In genomic region chr1:183604048-183604808, GRCh38 we compare ENCODE assay signal across 8 cellular contexts. TPM values are rescaled to one million over a fixed set of nuclear protein-coding genes. Genes with fewer than 3 reads are reported as not detected.
A peak's percentile ranks its signal among the peaks of the same experiment; 100 is the strongest.
DNase-seq lines count a peak whose midpoint lies in the region; ATAC-seq and TF ChIP-seq lines count a peak whose summit lies in the region.

No MANE protein-coding gene starts in this region.

- peaks cover 94% of the 10 kb centered on the region for H3K4me1 ChIP-seq in OCI-LY3 (ENCODE audit: low read length)
- H3K4me1 ChIP-seq in left ventricle myocardium inferior: peaks cover 10% of the 10 kb centered on the region

- TF ChIP-seq CTCF in AG09309 (IDR thresholded peaks at IDR 0.05; ENCODE audit: control insufficient read depth, insufficient read depth, low read depth, low read length, missing control alignments) (no peak), OCI-LY3 (IDR thresholded peaks at IDR 0.05; ENCODE audit: low read depth, low read length) (no peak), left ventricle myocardium inferior (IDR thresholded peaks at IDR 0.05; ENCODE audit: borderline replicate concordance) (no peak)

- peaks cover 19% of the 10 kb centered on the region for H3K79me2 ChIP-seq in OCI-LY3 (ENCODE audit: low read length)

- ATAC-seq in GM21529 (IDR thresholded peaks at IDR 0.05; ENCODE audit: unreplicated experiment) (peak; percentile 35), esophagus mucosa (no peak)

- DNase-seq in AG09309 (ENCODE audit: low read depth) (peak; percentile 73), left ventricle myocardium inferior (no peak), mesenteric fat pad (ENCODE audit: low spot score) (no peak), NCI-H345 treated with DMSO at 0.1 percent for 48 hours (lab: John Stamatoyannopoulos, UW; ENCODE audit: unreplicated experiment) (no peak), NCI-H1092 treated with DMSO at 0.1 percent for 48 hours (lab: John Stamatoyannopoulos, UW) (no peak)

- H3K27me3 ChIP-seq in OCI-LY3 (ENCODE audit: low read depth, low read length): no peaks in the 10 kb centered on the region
- no peaks in the 10 kb centered on the region for H3K27me3 ChIP-seq in left ventricle myocardium inferior (ENCODE audit: low read depth)

- H3K27ac ChIP-seq in OCI-LY3 (ENCODE audit: low read length): peak overlapping the region; percentile 93
- H3K27ac ChIP-seq in left ventricle myocardium inferior (replicated peaks): peak overlapping the region; percentile 6

- H3K36me3 ChIP-seq in OCI-LY3 (replicated peaks; ENCODE audit: low read depth, low read length): peaks cover 7% of the 10 kb centered on the region
- H3K36me3 ChIP-seq in left ventricle myocardium inferior: no peaks in the 10 kb centered on the region

- no peaks in the 10 kb centered on the region for H3K9me3 ChIP-seq in OCI-LY3 (ENCODE audit: insufficient read depth, low read length)
- no peaks in the 10 kb centered on the region for H3K9me3 ChIP-seq in left ventricle myocardium inferior (replicated peaks)

- peak overlapping the region; percentile 77 for H3K9ac ChIP-seq in OCI-LY3 (ENCODE audit: low read length)

- H3K4me2 ChIP-seq in OCI-LY3 (ENCODE audit: low read length): peak overlapping the region; percentile 80

- H4K20me1 ChIP-seq in OCI-LY3 (ENCODE audit: insufficient read depth, low read length): no peaks in the 10 kb centered on the region

- H3K4me3 ChIP-seq in AG09309 (ENCODE audit: control insufficient read depth, low read depth, low read length) (no peak overlapping the region), OCI-LY3 (ENCODE audit: low read length) (peak overlapping the region; percentile 67), left ventricle myocardium inferior (no peak overlapping the region)

- no peak overlapping the region for H2AFZ ChIP-seq in OCI-LY3 (ENCODE audit: low read depth, low read length)

- intact Hi-C loops in left ventricle myocardium inferior (cut with micrococcal nuclease): loop anchor here (10.0 kb wide), 1 partner anchor 139 kb away; no protein-coding TSS in a partner anchor

RNA-seq across cellular contexts. Expression of gene NCF2, which starts 14.0 kb away (rescaled TPM):
- total RNA-seq in left ventricle myocardium inferior (4.5 TPM), mesenteric fat pad (40.8 TPM), esophagus mucosa (8.3 TPM)

RNA-seq across cellular contexts. Expression of gene ARPC5, which starts 31.4 kb away (rescaled TPM):
- total RNA-seq in left ventricle myocardium inferior (33.6 TPM), mesenteric fat pad (109 TPM), esophagus mucosa (97.8 TPM)

RNA-seq across cellular contexts. Expression of gene APOBEC4, which starts 48.9 kb away (rescaled TPM):
- total RNA-seq in left ventricle myocardium inferior: 0.11 TPM
- total RNA-seq in mesenteric fat pad: not detected
- total RNA-seq in esophagus mucosa: not detected
